ENCODE assay signal across 17 cellular contexts in genomic region chr22:21022955-21023614, GRCh38. TPM values are rescaled to one million over a fixed set of nuclear protein-coding genes. Genes with fewer than 3 reads are reported as not detected.
A peak's percentile ranks its signal among the peaks of the same experiment; 100 is the strongest.
DNase-seq lines count a peak whose midpoint lies in the region; TF ChIP-seq lines count a peak whose summit lies in the region.
"Had no signal": no experiment of that assay in that cellular context is flagged by ENCODE, and none has a peak within 500 bp of the region (broad histone marks: within the 10 kb centered on the region; RNA-seq: fewer than 3 reads in every experiment).

No MANE protein-coding gene starts in this region.

- H3K36me3 ChIP-seq in neuronal stem cell (replicated peaks in 1 of 2; ENCODE audit: control insufficient read depth in 2 of 2, insufficient read depth in 2 of 2, low read length in 2 of 2) (no peaks in the 10 kb centered on the region), hepatocyte (replicated peaks; ENCODE audit: insufficient read depth, low read depth) (no peaks in the 10 kb centered on the region)
- H3K36me3 ChIP-seq: tibial nerve had no signal

- H3K4me1 ChIP-seq in neuronal stem cell (ENCODE audit: control insufficient read depth in 2 of 2, insufficient read depth in 1 of 2, low read depth in 1 of 2, low read length in 2 of 2), result peaks cover 0 to 2% of the 10 kb centered on the region in 2 donors
- H3K4me1 ChIP-seq in hepatocyte (ENCODE audit: insufficient read depth), result no peaks in the 10 kb centered on the region
- H3K4me1 ChIP-seq: tibial nerve had no signal

- H3K9ac ChIP-seq in neuronal stem cell (ENCODE audit: low read depth, low read length, poor library complexity), result no peak overlapping the region

- no CpG with 5 or more reads among the region's 13 CpGs for WGBS in neuronal stem cell (ENCODE audit: extremely low coverage in 2 of 2, insufficient read length in 2 of 2, insufficient replicate concordance in 1 of 2), 2 donors
- WGBS in hepatocyte (ENCODE audit: low lambda C conversion rate, missing lambda C conversion rate), result 84% methylated on average over 13 of the region's 13 CpGs

- no peaks in the 10 kb centered on the region for H3K9me2 ChIP-seq in hepatocyte (replicated peaks; ENCODE audit: insufficient read depth)

- TF ChIP-seq CTCF in GM12873 (IDR thresholded peaks at IDR 0.05; ENCODE audit: insufficient read depth, low read depth, low read length, missing control alignments) (peak; percentile 44), hepatocyte (IDR thresholded peaks at IDR 0.05; ENCODE audit: poor library complexity) (no peak)

- peak overlapping the region; percentile 61 for H2BK120ac ChIP-seq in neuronal stem cell (ENCODE audit: low read depth, low read length)

- H3K27me3 ChIP-seq in neuronal stem cell (ENCODE audit: control insufficient read depth in 3 of 3, insufficient read depth in 3 of 3, low read depth in 1 of 3, low read length in 3 of 3) (peaks cover 0 to 9% (median 0%) of the 10 kb centered on the region in 3 experiments), hepatocyte (no peaks in the 10 kb centered on the region)
- H3K27me3 ChIP-seq: tibial nerve had no signal

- peaks cover 3% of the 10 kb centered on the region for H3K79me1 ChIP-seq in neuronal stem cell (ENCODE audit: low read depth, low read length)

- H4K8ac ChIP-seq in neuronal stem cell (ENCODE audit: low read depth, low read length), result no peak overlapping the region

- H3K27ac ChIP-seq in neuronal stem cell (replicated peaks; ENCODE audit: low read length) (no peak overlapping the region), hepatocyte (no peak overlapping the region)
- H3K27ac ChIP-seq: SK-N-MC, tibial nerve had no signal

- H2BK12ac ChIP-seq in neuronal stem cell (ENCODE audit: low read length), result no peak overlapping the region

- DNase-seq in NAMALWA (ENCODE audit: low spot score) (peak; percentile 51), neuronal stem cell (ENCODE audit: low spot score) (no peak), UCSD-AML1 (lab: John Stamatoyannopoulos, UW; ENCODE audit: unreplicated experiment) (no peak), hepatocyte (ENCODE audit: low spot score) (no peak), cerebellar nuclear complex (lab: John Stamatoyannopoulos, UW) (no peak)
- DNase-seq: activated CD4-positive, alpha-beta T cell treated with anti-CD3 and anti-CD28 coated beads for 48 hours; activated naive CD4-positive, alpha-beta T cell; naive B cell; NCI-H2081; NCI-H526; T-helper 9 cell had no signal

- H3K4me3 ChIP-seq in neuronal stem cell (ENCODE audit: low read length in 2 of 2) (peak overlapping the region in 1 of 2 donors; percentile 43), hepatocyte (no peak overlapping the region)
- H3K4me3 ChIP-seq: lung, SK-N-MC, tibial nerve had no signal

- no peaks in the 10 kb centered on the region for H3K79me2 ChIP-seq in hepatocyte

- H2BK5ac ChIP-seq in neuronal stem cell (ENCODE audit: low read length), result peak overlapping the region; percentile 75

- H2AFZ ChIP-seq in neuronal stem cell (ENCODE audit: low read length) (no peak overlapping the region), hepatocyte (no peak overlapping the region)

- no peak overlapping the region for H3K18ac ChIP-seq in neuronal stem cell (ENCODE audit: low read length)

- H2AK5ac ChIP-seq in neuronal stem cell (ENCODE audit: low read depth, low read length), result peak overlapping the region; percentile 95

- H3K9me3 ChIP-seq in neuronal stem cell (replicated peaks in 1 of 2; ENCODE audit: control insufficient read depth in 2 of 2, insufficient read depth in 1 of 2, low read depth in 1 of 2, low read length in 2 of 2) (peaks cover 0 to 5% of the 10 kb centered on the region in 2 donors), hepatocyte (ENCODE audit: low read depth) (no peaks in the 10 kb centered on the region)
- H3K9me3 ChIP-seq: tibial nerve had no signal

- H4K20me1 ChIP-seq in hepatocyte (ENCODE audit: insufficient read depth, poor library complexity, severe bottlenecking), result no peaks in the 10 kb centered on the region

- H2BK15ac ChIP-seq in neuronal stem cell (ENCODE audit: low read length), result no peak overlapping the region

- H4K91ac ChIP-seq in neuronal stem cell (ENCODE audit: low read depth, low read length, poor library complexity), result no peak overlapping the region

- H3K4me2 ChIP-seq in neuronal stem cell (ENCODE audit: insufficient read depth, low read length, poor library complexity, severe bottlenecking) (no peak overlapping the region), hepatocyte (no peak overlapping the region)

- no peak overlapping the region for H3K14ac ChIP-seq in neuronal stem cell (ENCODE audit: low read length)

- no peak overlapping the region for H3K23ac ChIP-seq in neuronal stem cell (ENCODE audit: low read depth, low read length, poor library complexity)

- peak overlapping the region; percentile 11 for H3K4ac ChIP-seq in neuronal stem cell (ENCODE audit: low read length)

RNA-seq across cellular contexts. Expression of gene P2RX6, which starts 8.1 kb away (rescaled TPM):
- 0.43 TPM for polyA plus RNA-seq in neuronal stem cell (2013, experiment 1 of 2)
- 0.53 TPM for polyA plus RNA-seq in neuronal stem cell (2013, experiment 2 of 2)
- 3.3 and 14.4 TPM in 2 replicates for total RNA-seq in hepatocyte
- 8.0 and 12.9 TPM in 2 replicates for polyA plus RNA-seq in hepatocyte
- total RNA-seq: dermis microvascular lymphatic vessel endothelial cell had no signal

RNA-seq across cellular contexts. Expression of gene SLC7A4, which starts 9.3 kb away (rescaled TPM):
- polyA plus RNA-seq in neuronal stem cell (2013, experiment 1 of 2), result 0.18 TPM
- polyA plus RNA-seq in neuronal stem cell (2013, experiment 2 of 2), result 0.24 TPM
- total RNA-seq in hepatocyte, result 89.9 and 140 TPM in 2 replicates
- polyA plus RNA-seq in hepatocyte, result 494 and 496 TPM in 2 replicates
- total RNA-seq: dermis microvascular lymphatic vessel endothelial cell had no signal

RNA-seq across cellular contexts. Expression of gene THAP7, which starts 21.2 kb away (rescaled TPM):
- polyA plus RNA-seq in neuronal stem cell (2013, experiment 1 of 2), result 26.5 TPM
- 28.4 TPM for polyA plus RNA-seq in neuronal stem cell (2013, experiment 2 of 2)
- 26.2 and 38.4 TPM in 2 replicates for total RNA-seq in hepatocyte
- 40.5 and 41.2 TPM in 2 replicates for polyA plus RNA-seq in hepatocyte

RNA-seq across cellular contexts. Expression of gene LRRC74B, which starts 22.7 kb away (rescaled TPM):
- not detected for polyA plus RNA-seq in neuronal stem cell (2013, experiment 1 of 2)
- 0.01 TPM for polyA plus RNA-seq in neuronal stem cell (2013, experiment 2 of 2)
- 0.20 TPM in 1 of 2 replicates, not detected in the other for total RNA-seq in hepatocyte
- polyA plus RNA-seq in hepatocyte, result 0.51 and 0.52 TPM in 2 replicates
- total RNA-seq: dermis microvascular lymphatic vessel endothelial cell had no signal
- polyA plus RNA-seq: BJ had no signal

RNA-seq across cellular contexts. Expression of gene LZTR1, which starts 41.0 kb away (rescaled TPM):
- 16.5 TPM for polyA plus RNA-seq in neuronal stem cell (2013, experiment 1 of 2)
- polyA plus RNA-seq in neuronal stem cell (2013, experiment 2 of 2), result 16.1 TPM
- total RNA-seq in hepatocyte, result 28.1 and 41.3 TPM in 2 replicates
- polyA plus RNA-seq in hepatocyte, result 50.4 and 65.4 TPM in 2 replicates
